ENCODE assay signal across 35 cellular contexts in genomic region chr4:178671766-178672165, GRCh38.
"Had no signal": no experiment of that assay in that cellular context is flagged by ENCODE, and none has a peak within 500 bp of the region (broad histone marks: within the 10 kb centered on the region; RNA-seq: fewer than 3 reads in every experiment).

No MANE protein-coding gene starts in this region.

- H3K9me3 ChIP-seq: MG63 had no signal

- H3K27ac ChIP-seq: KMS-11 had no signal

- DNase-seq: Karpas-422, Kasumi-1, MG63, MV-4-11, NCI-H1048, NCI-H1092, NCI-H1092 treated with DMSO at 0.1 percent for 48 hours, NCI-H1105, NCI-H1105 treated with DMSO at 0.1 percent for 48 hours, NCI-H1417, NCI-H1417 treated with DMSO at 0.1 percent for 48 hours, NCI-H1436, NCI-H1436 treated with DMSO at 0.1 percent for 48 hours, NCI-H146, NCI-H1694, NCI-H1694 treated with DMSO at 0.1 percent for 48 hours, NCI-H187, NCI-H187 treated with DMSO at 0.1 percent for 48 hours, NCI-H1930, NCI-H2029, NCI-H2029 treated with DMSO at 0.1 percent for 48 hours, NCI-H2081, NCI-H2081 treated with DMSO at 0.1 percent for 48 hours, NCI-H2107, NCI-H2171, NCI-H2171 treated with DMSO at 0.1 percent for 48 hours, NCI-H2227 treated with DMSO at 0.1 percent for 48 hours, NCI-H226, NCI-H345, NCI-H446, NCI-H446 treated with DMSO at 0.1 percent for 48 hours, NCI-H510A, NCI-H510A treated with DMSO at 0.1 percent for 48 hours, NCI-H524 had no signal

- H3K9ac ChIP-seq: KMS-11 had no signal

- H3K27me3 ChIP-seq: MG63 had no signal

- H3K4me2 ChIP-seq: KMS-11 had no signal

- H3K36me3 ChIP-seq: MG63 had no signal

- H3K4me3 ChIP-seq: MG63 had no signal
